ENCODE assay signal across 1 cellular context in genomic region chr9:83979812-83980394, GRCh38.
A peak's percentile ranks its signal among the peaks of the same experiment; 100 is the strongest.
TF ChIP-seq lines count a peak whose summit lies in the region.

TSS of gene HNRNPK (minus strand) at chr9:83980215. CDS start at chr9:83978252, 1,963 bp downstream.

TF ChIP-seq in K562, 482 proteins besides CTCF, POLR2A, EP300 and RAD21 (continued from another document):
- no peak for TF ChIP-seq HEY1 (CRISPR knock-in tag; IDR thresholded peaks at IDR 0.05; ENCODE audit: borderline replicate concordance)
- peak; percentile 96 for TF ChIP-seq MBD2 (IDR thresholded peaks at IDR 0.05; ENCODE audit: borderline replicate concordance, low read depth)
- no peak for TF ChIP-seq ZNF79 (CRISPR knock-in tag; IDR thresholded peaks at IDR 0.05; ENCODE audit: low read depth)
- TF ChIP-seq MBD1 (CRISPR knock-in tag; IDR thresholded peaks at IDR 0.05): no peak
- TF ChIP-seq C11orf30 (IDR thresholded peaks at IDR 0.05; ENCODE audit: low read depth): no peak
- TF ChIP-seq FIP1L1 (IDR thresholded peaks at IDR 0.05; ENCODE audit: low read depth, low read length, poor library complexity, severe bottlenecking): peak; percentile 17
